15 cellular contexts compared by ENCODE assay signal in the genomic region with DNA sequence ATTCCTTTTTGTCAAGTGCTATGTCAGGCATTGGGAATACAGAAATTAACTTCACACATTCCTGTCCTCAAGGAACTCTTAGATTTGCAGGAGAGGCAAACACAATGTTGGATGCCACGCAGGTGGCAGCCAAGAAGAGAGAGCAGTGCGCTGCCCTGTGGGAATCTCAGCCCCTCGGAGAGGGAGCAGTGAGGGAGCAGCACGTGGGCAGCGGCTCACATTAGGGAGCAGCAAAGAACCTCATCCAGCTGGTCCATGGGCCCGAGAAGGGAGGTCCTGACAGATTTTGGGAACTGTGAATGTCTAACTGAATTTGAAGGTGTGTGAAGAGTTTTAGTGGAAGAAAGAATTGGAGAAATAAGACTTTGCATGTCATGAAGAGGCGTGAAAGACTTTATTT.
"Had no signal": no experiment of that assay in that cellular context is flagged by ENCODE, and none has a peak within 500 bp of the region (broad histone marks: within the 10 kb centered on the region; RNA-seq: fewer than 3 reads in every experiment).

No MANE protein-coding gene starts in this region.

- H3K4me3 ChIP-seq: suprapubic skin, upper lobe of left lung had no signal

- ATAC-seq: left ventricle myocardium superior, sciatic nerve had no signal

- H3K4me3 Mint-ChIP-seq: activated CD4-positive, alpha-beta memory T cell treated with anti-CD3 and anti-CD28 coated beads, Interleukin-2, amount 10 ng/mL, durations not matched to agents 7 days and 5 days; activated naive CD8-positive, alpha-beta T cell treated with anti-CD3 and anti-CD28 coated beads, Interleukin-2, amount 10 ng/mL, durations not matched to agents 7 days and 5 days had no signal

- H3K9me3 ChIP-seq: neutrophil, suprapubic skin, upper lobe of left lung had no signal

- H3K9me3 Mint-ChIP-seq: activated CD4-positive, alpha-beta memory T cell treated with anti-CD3 and anti-CD28 coated beads, Interleukin-2, amount 10 ng/mL, durations not matched to agents 7 days and 5 days had no signal

- H3K27ac ChIP-seq: neutrophil, suprapubic skin had no signal

- DNase-seq: activated CD4-positive, alpha-beta memory T cell treated with anti-CD3 and anti-CD28 coated beads, Interleukin-2, amount 10 ng/mL, durations not matched to agents 7 days and 5 days; activated CD4-positive, alpha-beta T cell treated with anti-CD3 and anti-CD28 coated beads for 1 hour; activated naive CD8-positive, alpha-beta T cell treated with anti-CD3 and anti-CD28 coated beads, Interleukin-2, amount 10 ng/mL, durations not matched to agents 7 days and 5 days; activated T-cell treated with anti-CD3 and anti-CD28 coated beads, Interleukin-2, amount 50 U/mL, for 48 hours; anterior cingulate cortex; effector CD4-positive, alpha-beta T cell; left ventricle myocardium superior; midbrain; stimulated activated CD4-positive, alpha-beta T cell treated with anti-CD3 and anti-CD28 coated beads, Interleukin-2, amount 100 ng/mL, for 48 hours; stimulated activated naive CD4-positive, alpha-beta T cell treated with Interleukin-2 at 50 U/mL for 16 hours; T-helper 9 cell; upper lobe of left lung had no signal

- H3K27me3 Mint-ChIP-seq: activated CD4-positive, alpha-beta memory T cell treated with anti-CD3 and anti-CD28 coated beads, Interleukin-2, amount 10 ng/mL, durations not matched to agents 7 days and 5 days; activated naive CD8-positive, alpha-beta T cell treated with anti-CD3 and anti-CD28 coated beads, Interleukin-2, amount 10 ng/mL, durations not matched to agents 7 days and 5 days had no signal

- H3K27ac Mint-ChIP-seq: activated CD4-positive, alpha-beta memory T cell treated with anti-CD3 and anti-CD28 coated beads, Interleukin-2, amount 10 ng/mL, durations not matched to agents 7 days and 5 days; activated naive CD8-positive, alpha-beta T cell treated with anti-CD3 and anti-CD28 coated beads, Interleukin-2, amount 10 ng/mL, durations not matched to agents 7 days and 5 days had no signal

- H3K27me3 ChIP-seq: neutrophil, suprapubic skin, upper lobe of left lung had no signal

- H3K36me3 ChIP-seq: neutrophil, suprapubic skin, upper lobe of left lung had no signal

- H3K4me1 Mint-ChIP-seq: activated CD4-positive, alpha-beta memory T cell treated with anti-CD3 and anti-CD28 coated beads, Interleukin-2, amount 10 ng/mL, durations not matched to agents 7 days and 5 days had no signal
